In genomic region chr14:68270342-68270741, GRCh38 we compare ENCODE assay signal across 15 cellular contexts.
DNase-seq lines count a peak whose midpoint lies in the region; ATAC-seq and TF ChIP-seq lines count a peak whose summit lies in the region.
"Had no signal": no experiment of that assay in that cellular context is flagged by ENCODE, and none has a peak within 500 bp of the region (broad histone marks: within the 10 kb centered on the region; RNA-seq: fewer than 3 reads in every experiment).

No MANE protein-coding gene starts in this region.

- peak overlapping the region; percentile 81; the same call in 1 of the 2 replicates for H3K27ac ChIP-seq in BLaER1
- peak overlapping the region; percentile 5 for H3K27ac ChIP-seq in OCI-LY7 (ENCODE audit: low read depth, low read length, poor library complexity, severe bottlenecking)
- H3K27ac ChIP-seq in right cardiac atrium (ENCODE audit: low read length) = no peak overlapping the region
- H3K27ac ChIP-seq in rectal smooth muscle tissue (ENCODE audit: low read depth, low read length) = peak overlapping the region; percentile 73
- H3K27ac ChIP-seq: SJCRH30 had no signal

- intact Hi-C loops in OCI-LY7 (cut with micrococcal nuclease; ENCODE audit: unreplicated experiment) = no loop called here
- intact Hi-C loops in right cardiac atrium (cut with DNase I) = no loop called here

- no peaks in the 10 kb centered on the region for H3K36me3 ChIP-seq in BLaER1
- H3K36me3 ChIP-seq in OCI-LY7 (ENCODE audit: insufficient read depth, low read length) = no peaks in the 10 kb centered on the region
- H3K36me3 ChIP-seq in rectal smooth muscle tissue (ENCODE audit: control insufficient read depth, insufficient read depth, low read length) = no peaks in the 10 kb centered on the region
- H3K36me3 ChIP-seq in HAP-1 (replicated peaks) = no peaks in the 10 kb centered on the region
- H3K36me3 ChIP-seq: gastroesophageal sphincter, SJCRH30 had no signal

- H3K4me1 ChIP-seq in BLaER1 = peaks cover 89% of the 10 kb centered on the region
- peaks cover 94% of the 10 kb centered on the region for H3K4me1 ChIP-seq in OCI-LY7 (ENCODE audit: insufficient read depth, low read length, poor library complexity, severe bottlenecking)
- peaks cover 5% of the 10 kb centered on the region for H3K4me1 ChIP-seq in right cardiac atrium (ENCODE audit: control insufficient read depth, insufficient read depth, low read length)
- peaks cover 37% of the 10 kb centered on the region for H3K4me1 ChIP-seq in rectal smooth muscle tissue (ENCODE audit: control insufficient read depth, insufficient read depth, low read length)
- no peaks in the 10 kb centered on the region; the same call in 1 of the 2 replicates for H3K4me1 ChIP-seq in HAP-1

- no peak for DNase-seq in OCI-LY7 (ENCODE audit: low spot score)
- no peak for DNase-seq in right cardiac atrium
- no peak for DNase-seq in HAP-1 (ENCODE audit: low spot score in 2 of 2)
- DNase-seq: activated CD4-positive, alpha-beta T cell treated with anti-CD3 and anti-CD28 coated beads for 48 hours; aorta; NCI-H1694; NCI-H345; NK-92 treated with Interleukin-12 subunit alpha and Interleukin-12 subunit beta, amount 100 ng/mL, for 24 hours; SJCRH30 had no signal

- H3K9ac ChIP-seq in BLaER1 (no peak overlapping the region), rectal smooth muscle tissue (ENCODE audit: low read length) (no peak overlapping the region)

- POLR2A ChIA-PET in OCI-LY7 (lab: Charles Lee) = interaction anchor here (0.6 to 2.2 kb wide), 12 partner anchors 9 to 243 kb away, joined by 3 to 11 read pairs (median 4); no protein-coding TSS in a partner anchor

- H3K9me3 ChIP-seq in BLaER1 = no peaks in the 10 kb centered on the region
- no peaks in the 10 kb centered on the region for H3K9me3 ChIP-seq in OCI-LY7 (ENCODE audit: low read length)
- H3K9me3 ChIP-seq in right cardiac atrium (ENCODE audit: control insufficient read depth, low read length) = no peaks in the 10 kb centered on the region
- no peaks in the 10 kb centered on the region for H3K9me3 ChIP-seq in HAP-1
- H3K9me3 ChIP-seq: gastroesophageal sphincter, SJCRH30 had no signal

- peak; percentile 40 to 65 for ATAC-seq in right cardiac atrium
- no peak for ATAC-seq in HG03460 (IDR thresholded peaks at IDR 0.05; ENCODE audit: unreplicated experiment)
- ATAC-seq in GM18517 (IDR thresholded peaks at IDR 0.05; ENCODE audit: unreplicated experiment) = no peak
- no peak for ATAC-seq in GM18907 (IDR thresholded peaks at IDR 0.05; ENCODE audit: unreplicated experiment)
- ATAC-seq: gastroesophageal sphincter had no signal

- H2AFZ ChIP-seq in OCI-LY7 (ENCODE audit: low read length) = peak overlapping the region; percentile 11; the same call in 1 of the 2 replicates

- 56% methylated on average over 2 of the region's 2 CpGs for WGBS in right cardiac atrium

- no peaks in the 10 kb centered on the region for H3K79me2 ChIP-seq in OCI-LY7 (ENCODE audit: insufficient read depth, low read depth, low read length)

- CTCF ChIA-PET in OCI-LY7 (lab: Charles Lee; ENCODE audit: unreplicated experiment) = interaction anchor here (1.0 to 2.2 kb wide), 3 partner anchors 9 to 13 kb away, joined by 3 to 8 read pairs (median 4); no protein-coding TSS in a partner anchor

- H3K9me2 ChIP-seq in OCI-LY7 (ENCODE audit: insufficient read depth, low read length) = no peaks in the 10 kb centered on the region

- no peak for TF ChIP-seq CTCF in OCI-LY7 (conservative IDR thresholded peaks at IDR 0.05; ENCODE audit: low read length)

- in situ Hi-C loops in HAP-1 (cut with MboI; ENCODE audit: low sequenced_read_pairs) = no loop called here

- H4K20me1 ChIP-seq in BLaER1 (no peaks in the 10 kb centered on the region), OCI-LY7 (ENCODE audit: insufficient read depth, low read length) (no peaks in the 10 kb centered on the region)

- H3K27me3 ChIP-seq in BLaER1 (no peaks in the 10 kb centered on the region), right cardiac atrium (ENCODE audit: control insufficient read depth, insufficient read depth) (no peaks in the 10 kb centered on the region), rectal smooth muscle tissue (ENCODE audit: control insufficient read depth, insufficient read depth, low read length) (no peaks in the 10 kb centered on the region), HAP-1 (ENCODE audit: low read depth) (no peaks in the 10 kb centered on the region)
- H3K27me3 ChIP-seq: gastroesophageal sphincter, SJCRH30 had no signal

- BruUV-seq in OCI-LY7 (replicated peaks; lab: Mats Ljungman, UMichigan) = no TSS peak

- H3K4me3 ChIP-seq in BLaER1 (no peak overlapping the region), OCI-LY7 (ENCODE audit: low read depth, low read length, poor library complexity, severe bottlenecking) (no peak overlapping the region), right cardiac atrium (ENCODE audit: low read length) (no peak overlapping the region), rectal smooth muscle tissue (ENCODE audit: low read length) (no peak overlapping the region), HAP-1 (no peak overlapping the region)
- H3K4me3 ChIP-seq: gastroesophageal sphincter, SJCRH30 had no signal

- H3K4me2 ChIP-seq in BLaER1 = no peak overlapping the region
- H3K4me2 ChIP-seq in OCI-LY7 (ENCODE audit: low read length) = peak overlapping the region; percentile 75; the same call in 1 of the 2 replicates

Comparison
In these comparisons a context has a peak if more than half of its experiments do, and no peak if none do; other contexts are left out.
1. ATAC-seq: peak in right cardiac atrium (2 of 2); none in HG03460 (single experiment), GM18517 (single experiment) and GM18907 (single experiment).